In the genomic region with DNA sequence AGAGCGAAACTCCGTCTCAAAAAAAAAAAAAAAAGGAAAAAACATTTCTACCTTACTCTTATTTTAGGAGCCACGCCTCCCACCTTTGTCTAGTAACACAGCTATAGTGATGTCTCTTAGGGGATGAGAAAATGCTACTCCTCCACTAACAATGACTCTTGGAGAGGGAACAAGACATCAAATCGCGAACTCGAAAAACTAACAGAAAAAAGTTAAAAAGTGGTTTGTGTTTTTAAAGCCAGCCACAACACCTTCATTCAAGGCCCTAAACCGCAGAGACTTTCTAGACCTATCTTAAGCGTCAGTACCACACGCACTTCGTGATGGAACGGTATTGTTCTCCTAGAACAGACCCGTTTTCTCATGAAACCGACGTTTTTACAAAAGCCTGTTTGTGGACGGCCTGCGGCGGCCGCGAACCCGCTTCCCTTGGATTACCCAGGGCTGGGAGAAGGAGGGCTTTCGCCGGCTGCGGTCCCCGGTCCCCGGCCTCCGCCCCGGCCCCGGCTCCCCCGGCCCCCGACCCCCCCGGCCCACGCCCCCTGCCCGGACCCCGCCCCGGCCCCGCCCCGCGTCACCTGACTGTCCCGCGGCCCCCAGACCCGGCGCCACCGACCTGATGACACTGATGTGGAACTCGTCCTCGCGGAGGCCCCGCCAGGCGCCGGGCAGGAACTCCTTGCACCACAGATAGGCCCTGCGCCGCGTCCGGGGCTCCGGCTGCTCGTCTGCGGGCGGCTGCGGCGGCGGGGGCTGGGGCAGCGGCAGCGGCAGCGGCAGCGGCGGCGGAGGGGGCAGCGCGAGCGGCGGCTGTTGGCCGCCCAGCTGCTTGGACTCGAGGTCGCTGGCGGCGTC, we compare ENCODE assay signal across 8 cellular contexts. TPM values are rescaled to one million over a fixed set of nuclear protein-coding genes. Genes with fewer than 3 reads are reported as not detected.
A peak's percentile ranks its signal among the peaks of the same experiment; 100 is the strongest.
DNase-seq lines count a peak whose midpoint lies in the region; ATAC-seq and TF ChIP-seq lines count a peak whose summit lies in the region.

No MANE protein-coding gene starts in this region.

- H4K20me1 ChIP-seq in DND-41 (ENCODE audit: insufficient read depth, low read length) (peaks cover 28% of the 10 kb centered on the region), Karpas-422 (ENCODE audit: insufficient read depth, low read depth, low read length) (peaks cover 18% of the 10 kb centered on the region)

- H3K9ac ChIP-seq in DND-41 (ENCODE audit: low read depth, low read length) (peak overlapping the region; percentile 75), Karpas-422 (ENCODE audit: low read length) (peak overlapping the region; percentile 71)

- TF ChIP-seq CTCF in DND-41 (IDR thresholded peaks at IDR 0.05; ENCODE audit: borderline replicate concordance, extremely low read depth, low read length, poor library complexity, severe bottlenecking) (no peak), right lobe of liver (IDR thresholded peaks at IDR 0.05) (no peak)

- DNase-seq in DND-41 (peak; percentile 63), Karpas-422 (peak; percentile 77), dermis blood vessel endothelial cell (peak; percentile 55), right lobe of liver (peak; percentile 75 to 80 (median 79)), DMS153 (lab: John Stamatoyannopoulos, UW) (no peak)
- DNase-seq in activated CD4-positive, alpha-beta T cell treated with anti-CD3 and anti-CD28 coated beads for 4 hours = peak; percentile 35 to 45
- DNase-seq in stimulated activated CD8-positive, alpha-beta memory T cell treated with anti-CD3 and anti-CD28 coated beads, Interleukin-4, amount 100 ng/mL, for 24 hours (ENCODE audit: low read depth) = peak; percentile 32

- no peak for TF ChIP-seq POLR2A in right lobe of liver (IDR thresholded peaks at IDR 0.05)

- ATAC-seq in DND-41 (ENCODE audit: insufficient read depth, low read depth) (peak; percentile 25; the same call in 1 of the 3 replicates), GM21526 (IDR thresholded peaks at IDR 0.05; ENCODE audit: low FRiP score, unreplicated experiment) (peak; percentile 22), right lobe of liver (peak in 3 of 4 donors; percentile 0 to 5 (median 2))

- H3K36me3 ChIP-seq in DND-41 (ENCODE audit: insufficient read depth, low read length) = peaks cover 19% of the 10 kb centered on the region; the same call in 1 of the 2 replicates
- peaks cover 7% of the 10 kb centered on the region; the same call in 1 of the 2 replicates for H3K36me3 ChIP-seq in Karpas-422 (ENCODE audit: insufficient read depth, low read length)
- no peaks in the 10 kb centered on the region for H3K36me3 ChIP-seq in right lobe of liver

- H3K4me2 ChIP-seq in DND-41 (ENCODE audit: insufficient read depth, low read length) (peak overlapping the region; percentile 86), Karpas-422 (ENCODE audit: low read depth, low read length, poor library complexity, severe bottlenecking) (peak overlapping the region; percentile 72)

- H3K4me1 ChIP-seq in DND-41 (ENCODE audit: insufficient read depth, low read length) (peaks cover 36% of the 10 kb centered on the region), Karpas-422 (ENCODE audit: low read length) (peaks cover 60% of the 10 kb centered on the region), right lobe of liver (peaks cover 0 to 49% (median 22%) of the 10 kb centered on the region in 4 donors)

- H3K27ac ChIP-seq in DND-41 (ENCODE audit: low read length) (peak overlapping the region; percentile 57), Karpas-422 (ENCODE audit: low read length) (peak overlapping the region; percentile 72), right lobe of liver (peak overlapping the region; percentile 75 to 100 (median 84))

- H3K79me2 ChIP-seq in DND-41 (ENCODE audit: insufficient read depth, low read length) (peaks cover 52% of the 10 kb centered on the region), Karpas-422 (ENCODE audit: low read length) (peaks cover 50% of the 10 kb centered on the region)

- H3K27me3 ChIP-seq in DND-41 (ENCODE audit: insufficient read depth, low read length, poor library complexity) = no peaks in the 10 kb centered on the region
- no peaks in the 10 kb centered on the region for H3K27me3 ChIP-seq in Karpas-422 (ENCODE audit: low read length)
- no peaks in the 10 kb centered on the region for H3K27me3 ChIP-seq in right lobe of liver

- H3K9me3 ChIP-seq in DND-41 (ENCODE audit: insufficient read depth, low read length, severe bottlenecking) (no peaks in the 10 kb centered on the region), Karpas-422 (ENCODE audit: low read length) (no peaks in the 10 kb centered on the region), right lobe of liver (no peaks in the 10 kb centered on the region)

- H3K4me3 ChIP-seq in DND-41 (ENCODE audit: low read depth in 1 of 2, low read length in 2 of 2) = peak overlapping the region; percentile 40 to 67; a peak in 3 of 4 replicates
- H3K4me3 ChIP-seq in Karpas-422 (ENCODE audit: low read length) = peak overlapping the region; percentile 83
- peak overlapping the region; percentile 49 to 85 (median 74) for H3K4me3 ChIP-seq in right lobe of liver

- WGBS in right lobe of liver (ENCODE audit: insufficient coverage, low coverage, low lambda C conversion rate, missing lambda C conversion rate) = 1% methylated on average over 20 of the region's 75 CpGs

- intact Hi-C loops in right lobe of liver (cut with DNase I) = no loop called here

- peak overlapping the region; percentile 64 for H2AFZ ChIP-seq in DND-41 (ENCODE audit: low read depth, low read length)
- no peak overlapping the region for H2AFZ ChIP-seq in Karpas-422 (ENCODE audit: low read length)

- H3K9me2 ChIP-seq in Karpas-422 (replicated peaks; ENCODE audit: insufficient read depth, low read length) = no peaks in the 10 kb centered on the region

RNA-seq across cellular contexts. Expression of a gene that starts 0.7 kb away (rescaled TPM):
- 35.8 and 51.3 TPM in 2 replicates for total RNA-seq in Karpas-422 (2014; rRNA removed; shearing (Covaris generic); ENCODE audit: low replicate concordance)
- 32.8 and 38.4 TPM in 2 replicates for total RNA-seq in dermis blood vessel endothelial cell
- total RNA-seq in right lobe of liver = 10 to 100 TPM; 15.1 to 35.8 (median 28.5) TPM
